Comparison of ENCODE assay signal across 10 cellular contexts in the genomic region with DNA sequence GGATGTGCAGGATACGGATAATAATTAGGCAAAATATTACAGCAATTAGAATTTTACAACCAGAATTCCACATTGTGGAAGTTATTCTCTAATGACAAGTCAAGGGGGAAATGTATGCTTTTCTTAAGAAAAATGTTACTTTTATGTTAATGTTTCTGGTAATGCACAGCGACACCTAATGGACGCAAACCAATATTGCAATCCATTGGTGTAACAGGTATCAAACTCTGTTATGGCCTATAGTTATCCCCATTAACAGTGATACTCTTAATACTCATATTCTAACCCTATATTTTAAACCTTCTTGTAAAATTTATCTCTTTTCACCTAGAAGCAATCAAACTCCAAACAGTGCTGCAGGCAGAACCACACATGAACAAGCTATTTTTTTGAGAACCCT. TPM values are rescaled to one million over a fixed set of nuclear protein-coding genes. Genes with fewer than 3 reads are reported as not detected.
A peak's percentile ranks its signal among the peaks of the same experiment; 100 is the strongest.
DNase-seq lines count a peak whose midpoint lies in the region; TF ChIP-seq lines count a peak whose summit lies in the region.
"Not testable (repeated sequence)": the region's sequence is repeated elsewhere in the genome, so short reads cannot be mapped to it uniquely, and the experiment has no call there.
"Had no signal": no experiment of that assay in that cellular context is flagged by ENCODE, and none has a peak within 500 bp of the region (broad histone marks: within the 10 kb centered on the region; RNA-seq: fewer than 3 reads in every experiment).

No MANE protein-coding gene starts in this region.

- TF ChIP-seq CTCF in WERI-Rb-1 (IDR thresholded peaks at IDR 0.05; ENCODE audit: low read depth, low read length) = peak; percentile 24; the same call in 1 of the 2 replicates
- TF ChIP-seq CTCF in brain (conservative IDR thresholded peaks at IDR 0.05) = peak; percentile 60 to 73
- peak; percentile 66 for TF ChIP-seq CTCF in nephron progenitor cell (IDR thresholded peaks at IDR 0.05)
- peak; percentile 36 to 52 (median 48) for TF ChIP-seq CTCF in testis (IDR thresholded peaks at IDR 0.05)

- not testable (repeated sequence) for H3K4me1 ChIP-seq in testis

- not testable (repeated sequence) for TF ChIP-seq POLR2A in testis (IDR thresholded peaks at IDR 0.05)

- peak; percentile 52 for DNase-seq in DMS 273 (lab: John Stamatoyannopoulos, UW; ENCODE audit: unreplicated experiment)
- DNase-seq in HK-2 (ENCODE audit: unreplicated experiment) = peak; percentile 2
- DNase-seq in NCI-H510A treated with DMSO at 0.1 percent for 48 hours (lab: John Stamatoyannopoulos, UW) = peak; percentile 5
- DNase-seq in WERI-Rb-1 = peak; percentile 39
- DNase-seq in head of caudate nucleus = peak in 26 of 42 donors; percentile 6 to 70 (median 26)
- DNase-seq in nephron progenitor cell = peak; percentile 58
- peak; percentile 70 for DNase-seq in testis

- not testable (repeated sequence) for H3K27ac ChIP-seq in WERI-Rb-1, testis

- WGBS in testis, 2 donors = 23 to 25% methylated on average over 3 of the region's 3 CpGs

- not testable (repeated sequence) for H3K4me1 Mint-ChIP-seq in brain, nephron progenitor cell

- H3K9me3 Mint-ChIP-seq in brain, nephron progenitor cell: not testable (repeated sequence)

- not testable (repeated sequence) for H3K36me3 Mint-ChIP-seq in brain; nephron progenitor cell (ENCODE audit: low read depth)

- not testable (repeated sequence) for H3K27ac Mint-ChIP-seq in brain, nephron progenitor cell

- H3K27me3 Mint-ChIP-seq in brain; nephron progenitor cell (ENCODE audit: low read depth, poor library complexity): not testable (repeated sequence)

- H3K4me3 Mint-ChIP-seq in brain, nephron progenitor cell: not testable (repeated sequence)

- intact Hi-C loops in head of caudate nucleus (cut with DNase I); testis (cut with DNase I; ENCODE audit: low total_unique reads): not testable (repeated sequence)

- not testable (repeated sequence) for H3K27me3 ChIP-seq in WERI-Rb-1 (ENCODE audit: insufficient read depth, low read depth, severe bottlenecking); testis

- H3K4me3 ChIP-seq in WERI-Rb-1 (ENCODE audit: low read depth, low read length); testis: not testable (repeated sequence)

- H3K36me3 ChIP-seq in WERI-Rb-1; testis (ENCODE audit: low read depth, missing control alignments): not testable (repeated sequence)

- not testable (repeated sequence) for H3K9me3 ChIP-seq in WERI-Rb-1 (ENCODE audit: severe bottlenecking); testis

RNA-seq across cellular contexts. Expression of gene CYP4Z1, which starts 22.3 kb away (rescaled TPM):
- not detected for polyA plus RNA-seq in brain (ENCODE audit: insufficient read depth, low read depth, low replicate concordance)
- 1 to 10 TPM in 1 of 2 donors, under 1 TPM in 1; 0.68 to 2.4 TPM for total RNA-seq in testis
- polyA plus RNA-seq in testis (ENCODE audit: insufficient read depth, low read depth, low replicate concordance) = 1.0 TPM
- total RNA-seq: activated T-helper 17 cell treated with anti-CD3 and anti-CD28 coated beads, Interleukin-2, amount 50 U/mL, for 72 hours; T-cell had no signal

RNA-seq across cellular contexts. Expression of gene CYP4A22, which starts 47.9 kb away (rescaled TPM):
- polyA plus RNA-seq in brain (ENCODE audit: insufficient read depth, low read depth, low replicate concordance) (not detected), testis (ENCODE audit: insufficient read depth, low read depth, low replicate concordance) (0.22 TPM)
- under 1 TPM in 1 of 2 donors, not detected in 1; 0.31 TPM for total RNA-seq in testis
- total RNA-seq: activated T-helper 17 cell treated with anti-CD3 and anti-CD28 coated beads, Interleukin-2, amount 50 U/mL, for 72 hours; T-cell had no signal

Comparison
In these comparisons a context has a peak if more than half of its experiments do, and no peak if none do; other contexts are left out.
1. DNase-seq: peak in every context shown above with its lines; median percentile 70 in testis; 58 in nephron progenitor cell; 52 in DMS 273; 39 in WERI-Rb-1; 26 in head of caudate nucleus; 5 in NCI-H510A treated with DMSO at 0.1 percent for 48 hours; 2 in HK-2.